ENCODE assay signal across 8 cellular contexts in genomic region chr6:28488916-28489365, GRCh38. TPM values are rescaled to one million over a fixed set of nuclear protein-coding genes. Genes with fewer than 3 reads are reported as not detected.
DNase-seq lines count a peak whose midpoint lies in the region; ATAC-seq and TF ChIP-seq lines count a peak whose summit lies in the region.

No MANE protein-coding gene starts in this region.

- H3K36me3 ChIP-seq in ascending aorta = no peaks in the 10 kb centered on the region
- no peaks in the 10 kb centered on the region for H3K36me3 ChIP-seq in tibial artery

- no peak overlapping the region for H3K27ac ChIP-seq in foreskin keratinocyte
- H3K27ac ChIP-seq in ascending aorta = no peak overlapping the region
- no peak overlapping the region for H3K27ac ChIP-seq in tibial artery

- H3K27me3 Mint-ChIP-seq in activated CD4-positive, alpha-beta T cell treated with anti-CD3 and anti-CD28 coated beads, Interleukin-2, amount 10 ng/mL, durations not matched to agents 24 days and 14 days = peaks cover 44% of the 10 kb centered on the region

- TF ChIP-seq CTCF in foreskin keratinocyte (conservative IDR thresholded peaks at IDR 0.05) (no peak), ascending aorta (IDR thresholded peaks at IDR 0.05) (no peak), tibial artery (IDR thresholded peaks at IDR 0.05) (no peak)

- peaks cover 2% of the 10 kb centered on the region for H3K36me3 Mint-ChIP-seq in activated CD4-positive, alpha-beta T cell treated with anti-CD3 and anti-CD28 coated beads, Interleukin-2, amount 10 ng/mL, durations not matched to agents 24 days and 14 days (ENCODE audit: low read depth)

- peak; percentile 27 for ATAC-seq in foreskin keratinocyte

- H3K9me3 ChIP-seq in ascending aorta (no peaks in the 10 kb centered on the region), tibial artery (no peaks in the 10 kb centered on the region)

- H3K4me1 ChIP-seq in foreskin keratinocyte = no peaks in the 10 kb centered on the region
- no peaks in the 10 kb centered on the region for H3K4me1 ChIP-seq in ascending aorta
- peaks cover 0 to 11% (median 5%) of the 10 kb centered on the region in 4 donors for H3K4me1 ChIP-seq in tibial artery

- in situ Hi-C loops in Caki2 (cut with HindIII; ENCODE audit: low pct_unique_long_range_greater_than_20kb, low sequenced_read_pairs) = no loop called here

- peaks cover 10% of the 10 kb centered on the region for H3K9me3 Mint-ChIP-seq in activated CD4-positive, alpha-beta T cell treated with anti-CD3 and anti-CD28 coated beads, Interleukin-2, amount 10 ng/mL, durations not matched to agents 24 days and 14 days

- H3K4me1 Mint-ChIP-seq in activated CD4-positive, alpha-beta T cell treated with anti-CD3 and anti-CD28 coated beads, Interleukin-2, amount 10 ng/mL, durations not matched to agents 24 days and 14 days = peaks cover 18% of the 10 kb centered on the region

- H3K4me3 ChIP-seq in ascending aorta (peak overlapping the region in 1 of 2 donors; percentile 3), tibial artery (no peak overlapping the region)

- H3K4me3 Mint-ChIP-seq in activated CD4-positive, alpha-beta T cell treated with anti-CD3 and anti-CD28 coated beads, Interleukin-2, amount 10 ng/mL, durations not matched to agents 24 days and 14 days = peak overlapping the region; percentile 77

- H3K27ac Mint-ChIP-seq in activated CD4-positive, alpha-beta T cell treated with anti-CD3 and anti-CD28 coated beads, Interleukin-2, amount 10 ng/mL, durations not matched to agents 24 days and 14 days = peak overlapping the region; percentile 61

- intact Hi-C loops in activated CD4-positive, alpha-beta T cell treated with anti-CD3 and anti-CD28 coated beads, Interleukin-2, amount 10 ng/mL, durations not matched to agents 24 days and 14 days (cut with micrococcal nuclease) = loop anchor here (5.0 kb wide), 1 partner anchor 47 kb away; the partner anchor contains the start of gene ZSCAN23
- intact Hi-C loops in ascending aorta (cut with DNase I) = no loop called here
- intact Hi-C loops in tibial artery (cut with DNase I; ENCODE audit: low total_unique reads) = no loop called here

- DNase-seq in Caki2 (ENCODE audit: low read depth) (peak; percentile 68), HT1080 (ENCODE audit: low read depth) (peak; percentile 78), foreskin keratinocyte (peak; percentile 40 to 67), ascending aorta (ENCODE audit: low spot score in 2 of 2) (no peak), NCI-H510A (lab: John Stamatoyannopoulos, UW) (no peak), tibial artery (no peak)
- DNase-seq in activated CD4-positive, alpha-beta T cell treated with anti-CD3 and anti-CD28 coated beads, Interleukin-2, amount 10 ng/mL, durations not matched to agents 24 days and 14 days = peak; percentile 75
- DNase-seq in stimulated activated CD4-positive, alpha-beta T cell treated with anti-CD3 and anti-CD28 coated beads, Interleukin-1b, Interleukin-23, amount 100 ng/mL, for 48 hours = peak; percentile 52

- H3K27me3 ChIP-seq in foreskin keratinocyte = no peaks in the 10 kb centered on the region
- no peaks in the 10 kb centered on the region for H3K27me3 ChIP-seq in ascending aorta
- peaks cover 0 to 27% of the 10 kb centered on the region in 2 donors for H3K27me3 ChIP-seq in tibial artery

RNA-seq across cellular contexts. Expression of gene GPX6, which starts 26.7 kb away (rescaled TPM):
- not detected in 2 replicates for total RNA-seq in Caki2 (2014; rRNA removed; shearing (Covaris generic); ENCODE audit: low replicate concordance)
- not detected in 2 replicates for total RNA-seq in HT1080 (2014; rRNA removed; shearing (Covaris generic))
- polyA plus RNA-seq in HT1080 (2015; cell fraction: cytosol; rRNA removed) = not detected in 2 replicates
- polyA plus RNA-seq in HT1080 (2015; cell fraction: nucleus; rRNA removed) = not detected in 2 replicates
- not detected in 2 replicates for total RNA-seq in activated CD4-positive, alpha-beta T cell treated with anti-CD3 and anti-CD28 coated beads, Interleukin-2, amount 10 ng/mL, durations not matched to agents 24 days and 14 days
- total RNA-seq in foreskin keratinocyte (not detected in 2 replicates), ascending aorta (not detected)
- not detected in 2 replicates for polyA plus RNA-seq in foreskin keratinocyte

RNA-seq across cellular contexts. Expression of gene GPX5, which starts 36.7 kb away (rescaled TPM):
- not detected in 2 replicates for total RNA-seq in Caki2 (2014; rRNA removed; shearing (Covaris generic); ENCODE audit: low replicate concordance)
- total RNA-seq in HT1080 (2014; rRNA removed; shearing (Covaris generic)) = not detected in 2 replicates
- polyA plus RNA-seq in HT1080 (2015; cell fraction: cytosol; rRNA removed) = not detected in 2 replicates
- polyA plus RNA-seq in HT1080 (2015; cell fraction: nucleus; rRNA removed) = not detected in 2 replicates
- total RNA-seq in activated CD4-positive, alpha-beta T cell treated with anti-CD3 and anti-CD28 coated beads, Interleukin-2, amount 10 ng/mL, durations not matched to agents 24 days and 14 days = not detected in 2 replicates
- total RNA-seq in foreskin keratinocyte = not detected in 2 replicates
- not detected in 2 replicates for polyA plus RNA-seq in foreskin keratinocyte
- not detected for total RNA-seq in ascending aorta

RNA-seq across cellular contexts. Expression of gene ZSCAN23, which starts 45.6 kb away (rescaled TPM):
- total RNA-seq in Caki2 (2014; rRNA removed; shearing (Covaris generic); ENCODE audit: low replicate concordance) = 1.2 and 13.7 TPM in 2 replicates
- 0.43 and 0.84 TPM in 2 replicates for total RNA-seq in HT1080 (2014; rRNA removed; shearing (Covaris generic))
- 0.35 and 0.49 TPM in 2 replicates for polyA plus RNA-seq in HT1080 (2015; cell fraction: cytosol; rRNA removed)
- 2.5 and 2.6 TPM in 2 replicates for polyA plus RNA-seq in HT1080 (2015; cell fraction: nucleus; rRNA removed)
- total RNA-seq in activated CD4-positive, alpha-beta T cell treated with anti-CD3 and anti-CD28 coated beads, Interleukin-2, amount 10 ng/mL, durations not matched to agents 24 days and 14 days = 1.2 and 2.8 TPM in 2 replicates
- 1.1 and 2.7 TPM in 2 replicates for total RNA-seq in foreskin keratinocyte
- polyA plus RNA-seq in foreskin keratinocyte = not detected in 2 replicates
- total RNA-seq in ascending aorta = not detected

Comparison
In these comparisons a context has a peak if more than half of its experiments do, and no peak if none do; other contexts are left out.
1. DNase-seq: peak in Caki2 (single experiment), HT1080 (single experiment), activated CD4-positive, alpha-beta T cell treated with anti-CD3 and anti-CD28 coated beads, Interleukin-2, amount 10 ng/mL, durations not matched to agents 24 days and 14 days (single experiment), foreskin keratinocyte (2 of 2) and stimulated activated CD4-positive, alpha-beta T cell treated with anti-CD3 and anti-CD28 coated beads, Interleukin-1b, Interleukin-23, amount 100 ng/mL, for 48 hours (single experiment); none in ascending aorta (0 of 2), NCI-H510A (single experiment) and tibial artery (0 of 2).